In the genomic region with DNA sequence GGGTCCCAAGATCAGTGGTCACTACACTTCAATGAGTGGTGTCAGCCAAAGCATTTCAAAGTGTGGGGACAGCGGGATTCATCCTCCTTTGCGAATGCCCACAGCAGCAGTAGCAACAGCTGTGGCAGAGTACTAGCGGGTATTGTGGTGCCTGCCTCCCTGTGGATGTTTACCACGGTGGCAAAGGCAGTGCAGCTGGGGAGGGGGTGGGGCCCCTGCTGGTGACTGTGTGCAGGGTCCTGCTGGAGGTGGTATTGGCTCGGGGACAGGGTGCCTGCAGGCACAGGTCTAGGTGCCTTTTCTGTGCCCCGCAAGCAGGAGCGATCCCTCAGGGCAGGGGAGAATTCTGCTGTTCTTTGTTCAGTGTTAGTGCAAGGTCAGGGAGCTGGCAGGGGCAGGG, we compare ENCODE assay signal across 20 cellular contexts.
DNase-seq lines count a peak whose midpoint lies in the region; ATAC-seq, FAIRE-seq and TF ChIP-seq lines count a peak whose summit lies in the region.
"Had no signal": no experiment of that assay in that cellular context is flagged by ENCODE, and none has a peak within 500 bp of the region (broad histone marks: within the 10 kb centered on the region; RNA-seq: fewer than 3 reads in every experiment).

No MANE protein-coding gene starts in this region.

- no peak overlapping the region for H2BK20ac ChIP-seq in H1 (ENCODE audit: low read length)

- peak overlapping the region; percentile 70 for H3K27ac Mint-ChIP-seq in neural progenitor cell
- no peak overlapping the region for H3K27ac Mint-ChIP-seq in stimulated activated memory B cell treated with anti-CD40 and anti-IgM and Interleukin-4, amounts not matched to agents 10 μg/mL and 1 μg/mL and 100 μg/mL, for 72 hours
- H3K27ac Mint-ChIP-seq: CD14-positive monocyte; CD4-positive, alpha-beta memory T cell; H9 had no signal

- no peak overlapping the region for H2AK5ac ChIP-seq in H1 (ENCODE audit: low read depth, low read length)

- peak overlapping the region; percentile 11; the same call in 1 of the 2 replicates for H4K8ac ChIP-seq in H1 (ENCODE audit: extremely low read depth, insufficient read depth, low read length)

- H2AFZ ChIP-seq in H1 (ENCODE audit: low read length) (peak overlapping the region; percentile 81; the same call in 1 of the 2 replicates), neural progenitor cell (replicated peaks) (no peak overlapping the region)

- H3K4me3 ChIP-seq in H1 (ENCODE audit: extremely low read depth in 1 of 4, insufficient read depth in 2 of 4, low read depth in 3 of 4, low read length in 4 of 4): no peak overlapping the region
- H3K4me3 ChIP-seq in neural progenitor cell: no peak overlapping the region
- H3K4me3 ChIP-seq: A549, BLaER1 had no signal

- TF ChIP-seq RAD21 in H1 (IDR thresholded peaks at IDR 0.05 in 1 of 2, conservative IDR thresholded peaks at IDR 0.05 in 1 of 2; ENCODE audit: low read depth in 2 of 2, low read length in 2 of 2): peak in 1 of 2 experiments; percentile 13; a peak in 1 of 4 replicates

- POLR2A ChIA-PET in H1 (lab: Charles Lee; ENCODE audit: partially characterized antibody): no interaction called here

- no peaks in the 10 kb centered on the region for H3K36me3 Mint-ChIP-seq in neural progenitor cell
- no peaks in the 10 kb centered on the region for H3K36me3 Mint-ChIP-seq in stimulated activated memory B cell treated with anti-CD40 and anti-IgM and Interleukin-4, amounts not matched to agents 10 μg/mL and 1 μg/mL and 100 μg/mL, for 72 hours
- H3K36me3 Mint-ChIP-seq: CD14-positive monocyte; CD4-positive, alpha-beta memory T cell had no signal

- H3K14ac ChIP-seq in H1 (ENCODE audit: insufficient read length): no peak overlapping the region

- no peaks in the 10 kb centered on the region for H3K36me3 ChIP-seq in H1 (ENCODE audit: control insufficient read depth in 2 of 4, insufficient read depth in 4 of 4, low read length in 3 of 4)
- H3K36me3 ChIP-seq in neural progenitor cell: no peaks in the 10 kb centered on the region
- H3K36me3 ChIP-seq: BLaER1 had no signal

- intact Hi-C loops in left ventricle myocardium superior (cut with micrococcal nuclease): no loop called here
- intact Hi-C loops in left cardiac atrium (cut with DNase I): no loop called here

- H2BK15ac ChIP-seq in H1 (ENCODE audit: low read length): no peak overlapping the region

- H2BK5ac ChIP-seq in H1 (ENCODE audit: low read depth, low read length): no peak overlapping the region

- no peak overlapping the region for H4K91ac ChIP-seq in H1 (replicated peaks; ENCODE audit: insufficient read length, low read length)

- H2BK120ac ChIP-seq in H1 (replicated peaks; ENCODE audit: low read depth, low read length): no peak overlapping the region

- peak; percentile 21 for DNase-seq in left ventricle myocardium superior
- DNase-seq in left cardiac atrium: no peak
- DNase-seq in H1 (ENCODE audit: low read depth in 1 of 2, low spot score in 2 of 2): no peak
- DNase-seq in neural progenitor cell (ENCODE audit: low spot score): no peak
- DNase-seq in NCI-H1105 treated with DMSO at 0.1 percent for 48 hours (lab: John Stamatoyannopoulos, UW): no peak
- no peak for DNase-seq in effector CD4-positive, alpha-beta T cell
- DNase-seq: AML-193, DMS153, DMS79, GF-D8, GOT3, H9 had no signal

- TF ChIP-seq EP300 in H1 (IDR thresholded peaks at IDR 0.05; ENCODE audit: borderline replicate concordance in 1 of 2, low read depth in 2 of 2, low read length in 2 of 2): no peak

- peaks cover 22% of the 10 kb centered on the region for H3K9me3 Mint-ChIP-seq in neural progenitor cell
- H3K9me3 Mint-ChIP-seq in stimulated activated memory B cell treated with anti-CD40 and anti-IgM and Interleukin-4, amounts not matched to agents 10 μg/mL and 1 μg/mL and 100 μg/mL, for 72 hours: no peaks in the 10 kb centered on the region

- H3K4ac ChIP-seq in H1 (replicated peaks; ENCODE audit: insufficient read length, low read depth, low read length): no peak overlapping the region

- H4K20me1 ChIP-seq in H1 (replicated peaks in 1 of 2; ENCODE audit: control insufficient read depth in 1 of 2, insufficient read depth in 2 of 2, low read length in 2 of 2) (no peaks in the 10 kb centered on the region), neural progenitor cell (ENCODE audit: low read depth) (no peaks in the 10 kb centered on the region)
- H4K20me1 ChIP-seq: BLaER1 had no signal

- no peaks in the 10 kb centered on the region for H3K23me2 ChIP-seq in H1 (ENCODE audit: low read depth, low read length)

- H3F3A ChIP-seq in neural progenitor cell (ENCODE audit: low read depth): no peaks in the 10 kb centered on the region

- no peak for TF ChIP-seq POLR2A in H1 (IDR thresholded peaks at IDR 0.05; ENCODE audit: control extremely low read depth in 1 of 2, low read depth in 2 of 2, low read length in 2 of 2)

- no peaks in the 10 kb centered on the region for H3K79me1 ChIP-seq in H1 (ENCODE audit: low read depth, low read length)

- peaks cover 0 to 3% (median 0%) of the 10 kb centered on the region in 4 experiments; a peak in 1 of 7 replicates for H3K27me3 ChIP-seq in H1 (replicated peaks in 1 of 4; ENCODE audit: control insufficient read depth in 3 of 4, extremely low read depth in 1 of 4, insufficient read depth in 3 of 4, low read length in 3 of 4)
- no peaks in the 10 kb centered on the region for H3K27me3 ChIP-seq in neural progenitor cell
- H3K27me3 ChIP-seq: BLaER1 had no signal

- no peak overlapping the region for H3K9ac ChIP-seq in H1 (replicated peaks in 1 of 4; ENCODE audit: extremely low read depth in 1 of 4, low read depth in 3 of 4, low read length in 3 of 4)
- no peak overlapping the region for H3K9ac ChIP-seq in neural progenitor cell
- H3K9ac ChIP-seq: BLaER1 had no signal

- no peak overlapping the region for H3K4me3 Mint-ChIP-seq in neural progenitor cell
- no peak overlapping the region for H3K4me3 Mint-ChIP-seq in stimulated activated memory B cell treated with anti-CD40 and anti-IgM and Interleukin-4, amounts not matched to agents 10 μg/mL and 1 μg/mL and 100 μg/mL, for 72 hours
- H3K4me3 Mint-ChIP-seq: CD14-positive monocyte; CD4-positive, alpha-beta memory T cell; H9 had no signal

- H3K4me1 Mint-ChIP-seq in neural progenitor cell: no peaks in the 10 kb centered on the region
- no peaks in the 10 kb centered on the region for H3K4me1 Mint-ChIP-seq in stimulated activated memory B cell treated with anti-CD40 and anti-IgM and Interleukin-4, amounts not matched to agents 10 μg/mL and 1 μg/mL and 100 μg/mL, for 72 hours
- H3K4me1 Mint-ChIP-seq: CD14-positive monocyte; CD4-positive, alpha-beta memory T cell had no signal

- 87% methylated on average over 7 of the region's 7 CpGs; no CpG with 5 or more reads in 1 of the 2 experiments for WGBS in H1 (ENCODE audit: extremely low coverage in 1 of 2, insufficient coverage in 1 of 2, insufficient read length in 1 of 2, insufficient replicate concordance in 2 of 2, low coverage in 1 of 2, low lambda C conversion rate in 2 of 2, missing lambda C conversion rate in 1 of 2), 2 experiments

- FAIRE-seq in H1 (lab: Jason Lieb, UNC): no peak
- FAIRE-seq: A549, HepG2 had no signal

- no peak overlapping the region for H3K56ac ChIP-seq in H1 (replicated peaks; ENCODE audit: insufficient read length, low read depth, low read length)

- no peak overlapping the region for H3K18ac ChIP-seq in H1 (ENCODE audit: extremely low read depth, low read length)

- H3K79me2 ChIP-seq in H1 (ENCODE audit: control insufficient read depth in 1 of 2, insufficient read depth in 2 of 2, low read length in 2 of 2) (no peaks in the 10 kb centered on the region), neural progenitor cell (ENCODE audit: low read depth) (no peaks in the 10 kb centered on the region)

- no peak for TF ChIP-seq CTCF in H1 (IDR thresholded peaks at IDR 0.05; ENCODE audit: control extremely low read depth in 1 of 3, insufficient read depth in 1 of 3, low read depth in 1 of 3, low read length in 3 of 3)
- no peak for TF ChIP-seq CTCF in neural progenitor cell (IDR thresholded peaks at IDR 0.05)

- H3K23ac ChIP-seq in H1 (ENCODE audit: insufficient read length): no peak overlapping the region

- H2BK12ac ChIP-seq in H1 (ENCODE audit: low read depth, low read length): peak overlapping the region; percentile 23; the same call in 1 of the 2 replicates

- no peak overlapping the region for H4K5ac ChIP-seq in H1 (ENCODE audit: insufficient read length, low read depth, low read length)

- no peaks in the 10 kb centered on the region for H3K9me3 ChIP-seq in H1 (ENCODE audit: insufficient read depth in 2 of 2, low read depth in 1 of 2, low read length in 1 of 2)
- H3K9me3 ChIP-seq in neural progenitor cell (ENCODE audit: low read depth): no peaks in the 10 kb centered on the region
- H3K9me3 ChIP-seq: A549, BLaER1 had no signal

- CTCF ChIA-PET in H1 (lab: Charles Lee; ENCODE audit: partially characterized antibody): no interaction called here

- H3K4me2 ChIP-seq in H1 (ENCODE audit: insufficient read depth in 1 of 2, low read depth in 2 of 2, low read length in 2 of 2) (no peak overlapping the region), neural progenitor cell (no peak overlapping the region)
- H3K4me2 ChIP-seq: A549, BLaER1 had no signal

- H3K27ac ChIP-seq in H1 (ENCODE audit: low read depth, low read length): no peak overlapping the region
- H3K27ac ChIP-seq in neural progenitor cell: no peak overlapping the region
- H3K27ac ChIP-seq: 22Rv1, A549, BLaER1 had no signal

- H3K27me3 Mint-ChIP-seq in neural progenitor cell (ENCODE audit: insufficient read depth, low read depth): no peaks in the 10 kb centered on the region
- no peaks in the 10 kb centered on the region for H3K27me3 Mint-ChIP-seq in stimulated activated memory B cell treated with anti-CD40 and anti-IgM and Interleukin-4, amounts not matched to agents 10 μg/mL and 1 μg/mL and 100 μg/mL, for 72 hours
- H3K27me3 Mint-ChIP-seq: CD4-positive, alpha-beta memory T cell had no signal

- ATAC-seq in left ventricle myocardium superior (no peak), left cardiac atrium (no peak), HG03571 (IDR thresholded peaks at IDR 0.05; ENCODE audit: unreplicated experiment) (no peak)
- ATAC-seq in stimulated activated memory B cell treated with anti-CD40 and anti-IgM and Interleukin-4, amounts not matched to agents 10 μg/mL and 1 μg/mL and 100 μg/mL, for 72 hours: peak; percentile 31
- ATAC-seq: A549, HepG2 had no signal

- H3K4me1 ChIP-seq in H1 (replicated peaks in 1 of 4; ENCODE audit: control insufficient read depth in 3 of 4, insufficient read depth in 4 of 4, low read length in 3 of 4): peaks cover 0 to 6% (median 0%) of the 10 kb centered on the region in 4 experiments; a peak in 1 of 7 replicates
- H3K4me1 ChIP-seq in neural progenitor cell: no peaks in the 10 kb centered on the region
- H3K4me1 ChIP-seq: A549, BLaER1 had no signal

TF ChIP-seq in H1, 55 proteins besides CTCF, POLR2A, EP300 and RAD21:
- TF ChIP-seq GABPA (IDR thresholded peaks at IDR 0.05; ENCODE audit: borderline replicate concordance, insufficient read depth, low read length) (no peak), JUN (IDR thresholded peaks at IDR 0.05; ENCODE audit: low read depth, low read length) (no peak), YY1 (IDR thresholded peaks at IDR 0.05; ENCODE audit: low read depth, low read length) (no peak)
